21 cellular contexts compared by ENCODE assay signal in the genomic region with DNA sequence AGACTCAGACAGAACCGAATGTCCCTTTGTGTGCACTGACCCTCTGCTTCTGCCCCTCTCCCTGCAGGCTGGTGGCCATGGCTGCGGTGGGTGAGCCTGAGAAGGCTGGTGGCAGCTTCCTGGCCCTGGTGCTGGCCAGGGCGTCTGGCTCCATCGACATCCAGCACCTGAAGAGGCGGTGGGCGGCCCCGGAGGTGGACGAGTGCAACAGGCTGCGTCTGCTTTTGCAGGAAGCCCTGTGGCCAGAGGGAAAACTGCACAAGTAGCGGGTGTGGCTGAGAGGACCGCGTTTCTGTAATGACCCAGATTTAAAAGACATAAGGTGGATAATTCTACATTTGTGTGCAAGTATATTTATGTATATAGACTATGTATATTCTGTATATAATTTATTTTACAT.
"Had no signal": no experiment of that assay in that cellular context is flagged by ENCODE, and none has a peak within 500 bp of the region (broad histone marks: within the 10 kb centered on the region; RNA-seq: fewer than 3 reads in every experiment).

No MANE protein-coding gene starts in this region.

- H3K27me3 Mint-ChIP-seq: activated CD4-positive, alpha-beta memory T cell treated with anti-CD3 and anti-CD28 coated beads, Interleukin-2, amount 10 ng/mL, durations not matched to agents 7 days and 5 days; activated naive CD4-positive, alpha-beta T cell treated with anti-CD3 and anti-CD28 coated beads, Interleukin-2, amount 10 ng/mL, durations not matched to agents 7 days and 5 days; activated T-helper 17 cell treated with anti-CD3 and anti-CD28 coated beads, Interleukin-2, amount 50 U/mL, for 72 hours; naive thymus-derived CD8-positive, alpha-beta T cell had no signal

- ATAC-seq: activated T-helper 17 cell treated with anti-CD3 and anti-CD28 coated beads, Interleukin-2, amount 50 U/mL, for 72 hours; heart left ventricle; naive thymus-derived CD8-positive, alpha-beta T cell; sciatic nerve; stimulated activated effector memory CD8-positive, alpha-beta T cell treated with anti-CD3 and anti-CD28 coated beads, Interleukin-12 subunit alpha, Interleukin-12 subunit beta, amount 100 ng/mL, for 72 hours had no signal

- H3K27ac Mint-ChIP-seq: activated CD4-positive, alpha-beta memory T cell treated with anti-CD3 and anti-CD28 coated beads, Interleukin-2, amount 10 ng/mL, durations not matched to agents 7 days and 5 days; activated T-helper 17 cell treated with anti-CD3 and anti-CD28 coated beads, Interleukin-2, amount 50 U/mL, for 72 hours; stimulated activated effector memory CD8-positive, alpha-beta T cell treated with anti-CD3 and anti-CD28 coated beads, Interleukin-12 subunit alpha, Interleukin-12 subunit beta, amount 100 ng/mL, for 72 hours; T-helper 2 cell treated with Interferon-gamma antibody and Interleukin-4, amounts not matched to agents 5 μg/mL and 100 μg/mL, for 36 hours had no signal

- H3K27ac ChIP-seq: cardiac muscle cell, heart left ventricle, neutrophil, pancreas, stomach, testis, upper lobe of left lung had no signal

- DNase-seq: activated CD4-positive, alpha-beta memory T cell treated with anti-CD3 and anti-CD28 coated beads, Interleukin-2, amount 10 ng/mL, durations not matched to agents 7 days and 5 days; activated CD4-positive, alpha-beta T cell treated with anti-CD3 and anti-CD28 coated beads for 4 hours; activated naive CD4-positive, alpha-beta T cell treated with anti-CD3 and anti-CD28 coated beads, Interleukin-2, amount 10 ng/mL, durations not matched to agents 7 days and 5 days; activated T-cell treated with anti-CD3 and anti-CD28 coated beads, Interleukin-2, amount 50 U/mL, for 1 hour; heart left ventricle; mesenchymal stem cell; naive thymus-derived CD8-positive, alpha-beta T cell; pancreas; stimulated activated CD4-positive, alpha-beta T cell treated with anti-CD3 and anti-CD28 coated beads, Interleukin-4, amount 100 ng/mL, for 24 hours; stomach; testis; upper lobe of left lung had no signal

- H3K4me3 Mint-ChIP-seq: activated CD4-positive, alpha-beta memory T cell treated with anti-CD3 and anti-CD28 coated beads, Interleukin-2, amount 10 ng/mL, durations not matched to agents 7 days and 5 days; activated naive CD4-positive, alpha-beta T cell treated with anti-CD3 and anti-CD28 coated beads, Interleukin-2, amount 10 ng/mL, durations not matched to agents 7 days and 5 days; activated T-helper 17 cell treated with anti-CD3 and anti-CD28 coated beads, Interleukin-2, amount 50 U/mL, for 72 hours; naive thymus-derived CD8-positive, alpha-beta T cell; stimulated activated effector memory CD8-positive, alpha-beta T cell treated with anti-CD3 and anti-CD28 coated beads, Interleukin-12 subunit alpha, Interleukin-12 subunit beta, amount 100 ng/mL, for 72 hours; T-helper 2 cell treated with Interferon-gamma antibody and Interleukin-4, amounts not matched to agents 5 μg/mL and 100 μg/mL, for 36 hours had no signal

- FAIRE-seq: colon, frontal cortex, pancreas, TTC549 had no signal

- H3K4me1 ChIP-seq: heart left ventricle, pancreas, stomach, testis, upper lobe of left lung had no signal

- H3K9me3 ChIP-seq: neutrophil, pancreas, testis, upper lobe of left lung had no signal

- H3K36me3 ChIP-seq: neutrophil had no signal

- H3K4me1 Mint-ChIP-seq: activated CD4-positive, alpha-beta memory T cell treated with anti-CD3 and anti-CD28 coated beads, Interleukin-2, amount 10 ng/mL, durations not matched to agents 7 days and 5 days; activated naive CD4-positive, alpha-beta T cell treated with anti-CD3 and anti-CD28 coated beads, Interleukin-2, amount 10 ng/mL, durations not matched to agents 7 days and 5 days; activated T-helper 17 cell treated with anti-CD3 and anti-CD28 coated beads, Interleukin-2, amount 50 U/mL, for 72 hours; stimulated activated effector memory CD8-positive, alpha-beta T cell treated with anti-CD3 and anti-CD28 coated beads, Interleukin-12 subunit alpha, Interleukin-12 subunit beta, amount 100 ng/mL, for 72 hours had no signal

- H3K4me3 ChIP-seq: cardiac muscle cell, heart left ventricle, pancreas, stomach, testis, upper lobe of left lung had no signal

- H3K27me3 ChIP-seq: cardiac muscle cell, heart left ventricle, neutrophil, pancreas, stomach, testis, upper lobe of left lung had no signal
